19 cellular contexts compared by ENCODE assay signal in genomic region chr2:136901732-136902131, GRCh38.
"Had no signal": no experiment of that assay in that cellular context is flagged by ENCODE, and none has a peak within 500 bp of the region (broad histone marks: within the 10 kb centered on the region; RNA-seq: fewer than 3 reads in every experiment).

No MANE protein-coding gene starts in this region.

- DNase-seq: activated B cell treated with CpG ODN at 0.5 μM for 24 hours; activated CD4-positive, alpha-beta T cell treated with anti-CD3 and anti-CD28 coated beads for 4 hours; activated CD8-positive, alpha-beta T cell treated with anti-CD3 and anti-CD28 coated beads for 36 hours; activated naive CD4-positive, alpha-beta T cell treated with Interleukin-2 at 50 U/mL for 16 hours; activated naive CD8-positive, alpha-beta T cell treated with anti-CD3 and anti-CD28 coated beads, Interleukin-2, amount 10 ng/mL, durations not matched to agents 7 days and 5 days; activated T-cell treated with anti-CD3 and anti-CD28 coated beads, Interleukin-2, amount 50 U/mL, for 1 hour; body of pancreas; dermis blood vessel endothelial cell; effector memory CD4-positive, alpha-beta T cell; heart right ventricle; mesendoderm; naive thymus-derived CD8-positive, alpha-beta T cell; pancreas; spleen; stimulated activated CD4-positive, alpha-beta T cell treated with anti-CD3 and anti-CD28 coated beads, Interleukin-4, amount 100 ng/mL, for 4 hours had no signal

- H3K4me1 ChIP-seq: body of pancreas, esophagus muscularis mucosa, gastroesophageal sphincter, heart right ventricle, pancreas, spleen had no signal

- H3K27ac ChIP-seq: body of pancreas, esophagus muscularis mucosa, gastroesophageal sphincter, heart right ventricle, pancreas, spleen, thoracic aorta had no signal

- H3K9me3 ChIP-seq: body of pancreas, esophagus muscularis mucosa, gastroesophageal sphincter, heart right ventricle, pancreas, thoracic aorta had no signal

- H3K4me3 ChIP-seq: body of pancreas, esophagus muscularis mucosa, gastroesophageal sphincter, heart right ventricle, pancreas, spleen, thoracic aorta had no signal

- ATAC-seq: activated CD8-positive, alpha-beta T cell treated with anti-CD3 and anti-CD28 coated beads for 36 hours; body of pancreas; gastroesophageal sphincter; heart right ventricle; naive thymus-derived CD8-positive, alpha-beta T cell; pancreas; stimulated activated memory B cell treated with anti-CD40 and anti-IgM and Interleukin-4, amounts not matched to agents 10 μg/mL and 1 μg/mL and 100 μg/mL, for 72 hours had no signal

- H3K36me3 ChIP-seq: esophagus muscularis mucosa, gastroesophageal sphincter, heart right ventricle, pancreas, spleen, thoracic aorta had no signal

- H3K27me3 ChIP-seq: body of pancreas, esophagus muscularis mucosa, gastroesophageal sphincter, heart right ventricle, pancreas, spleen had no signal
